Comparison of ENCODE assay signal across 1 cellular context in the genomic region with DNA sequence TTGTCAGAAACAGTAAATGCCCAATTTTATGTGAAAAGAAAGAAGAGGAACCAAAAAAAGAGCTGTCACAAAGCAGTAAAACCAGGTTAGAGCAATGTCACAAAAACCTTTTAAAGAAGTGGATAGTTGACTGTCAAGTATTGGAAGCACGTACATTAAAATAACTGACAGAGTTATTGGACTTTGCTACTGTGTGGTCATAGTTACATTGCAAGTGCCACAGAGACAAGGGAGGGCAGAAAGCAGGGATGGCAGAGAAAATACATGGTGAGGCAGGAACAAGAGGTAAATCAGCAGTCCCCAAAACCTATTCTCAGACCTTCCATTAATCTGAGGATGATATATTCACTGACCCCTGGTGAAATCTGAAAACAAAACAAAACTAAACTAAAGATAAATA.
TF ChIP-seq lines count a peak whose summit lies in the region.

No MANE protein-coding gene starts in this region.

TF ChIP-seq in GM23338, 12 proteins besides CTCF, POLR2A, EP300 and RAD21 (continued from another document):
- TF ChIP-seq, protein P1, sequence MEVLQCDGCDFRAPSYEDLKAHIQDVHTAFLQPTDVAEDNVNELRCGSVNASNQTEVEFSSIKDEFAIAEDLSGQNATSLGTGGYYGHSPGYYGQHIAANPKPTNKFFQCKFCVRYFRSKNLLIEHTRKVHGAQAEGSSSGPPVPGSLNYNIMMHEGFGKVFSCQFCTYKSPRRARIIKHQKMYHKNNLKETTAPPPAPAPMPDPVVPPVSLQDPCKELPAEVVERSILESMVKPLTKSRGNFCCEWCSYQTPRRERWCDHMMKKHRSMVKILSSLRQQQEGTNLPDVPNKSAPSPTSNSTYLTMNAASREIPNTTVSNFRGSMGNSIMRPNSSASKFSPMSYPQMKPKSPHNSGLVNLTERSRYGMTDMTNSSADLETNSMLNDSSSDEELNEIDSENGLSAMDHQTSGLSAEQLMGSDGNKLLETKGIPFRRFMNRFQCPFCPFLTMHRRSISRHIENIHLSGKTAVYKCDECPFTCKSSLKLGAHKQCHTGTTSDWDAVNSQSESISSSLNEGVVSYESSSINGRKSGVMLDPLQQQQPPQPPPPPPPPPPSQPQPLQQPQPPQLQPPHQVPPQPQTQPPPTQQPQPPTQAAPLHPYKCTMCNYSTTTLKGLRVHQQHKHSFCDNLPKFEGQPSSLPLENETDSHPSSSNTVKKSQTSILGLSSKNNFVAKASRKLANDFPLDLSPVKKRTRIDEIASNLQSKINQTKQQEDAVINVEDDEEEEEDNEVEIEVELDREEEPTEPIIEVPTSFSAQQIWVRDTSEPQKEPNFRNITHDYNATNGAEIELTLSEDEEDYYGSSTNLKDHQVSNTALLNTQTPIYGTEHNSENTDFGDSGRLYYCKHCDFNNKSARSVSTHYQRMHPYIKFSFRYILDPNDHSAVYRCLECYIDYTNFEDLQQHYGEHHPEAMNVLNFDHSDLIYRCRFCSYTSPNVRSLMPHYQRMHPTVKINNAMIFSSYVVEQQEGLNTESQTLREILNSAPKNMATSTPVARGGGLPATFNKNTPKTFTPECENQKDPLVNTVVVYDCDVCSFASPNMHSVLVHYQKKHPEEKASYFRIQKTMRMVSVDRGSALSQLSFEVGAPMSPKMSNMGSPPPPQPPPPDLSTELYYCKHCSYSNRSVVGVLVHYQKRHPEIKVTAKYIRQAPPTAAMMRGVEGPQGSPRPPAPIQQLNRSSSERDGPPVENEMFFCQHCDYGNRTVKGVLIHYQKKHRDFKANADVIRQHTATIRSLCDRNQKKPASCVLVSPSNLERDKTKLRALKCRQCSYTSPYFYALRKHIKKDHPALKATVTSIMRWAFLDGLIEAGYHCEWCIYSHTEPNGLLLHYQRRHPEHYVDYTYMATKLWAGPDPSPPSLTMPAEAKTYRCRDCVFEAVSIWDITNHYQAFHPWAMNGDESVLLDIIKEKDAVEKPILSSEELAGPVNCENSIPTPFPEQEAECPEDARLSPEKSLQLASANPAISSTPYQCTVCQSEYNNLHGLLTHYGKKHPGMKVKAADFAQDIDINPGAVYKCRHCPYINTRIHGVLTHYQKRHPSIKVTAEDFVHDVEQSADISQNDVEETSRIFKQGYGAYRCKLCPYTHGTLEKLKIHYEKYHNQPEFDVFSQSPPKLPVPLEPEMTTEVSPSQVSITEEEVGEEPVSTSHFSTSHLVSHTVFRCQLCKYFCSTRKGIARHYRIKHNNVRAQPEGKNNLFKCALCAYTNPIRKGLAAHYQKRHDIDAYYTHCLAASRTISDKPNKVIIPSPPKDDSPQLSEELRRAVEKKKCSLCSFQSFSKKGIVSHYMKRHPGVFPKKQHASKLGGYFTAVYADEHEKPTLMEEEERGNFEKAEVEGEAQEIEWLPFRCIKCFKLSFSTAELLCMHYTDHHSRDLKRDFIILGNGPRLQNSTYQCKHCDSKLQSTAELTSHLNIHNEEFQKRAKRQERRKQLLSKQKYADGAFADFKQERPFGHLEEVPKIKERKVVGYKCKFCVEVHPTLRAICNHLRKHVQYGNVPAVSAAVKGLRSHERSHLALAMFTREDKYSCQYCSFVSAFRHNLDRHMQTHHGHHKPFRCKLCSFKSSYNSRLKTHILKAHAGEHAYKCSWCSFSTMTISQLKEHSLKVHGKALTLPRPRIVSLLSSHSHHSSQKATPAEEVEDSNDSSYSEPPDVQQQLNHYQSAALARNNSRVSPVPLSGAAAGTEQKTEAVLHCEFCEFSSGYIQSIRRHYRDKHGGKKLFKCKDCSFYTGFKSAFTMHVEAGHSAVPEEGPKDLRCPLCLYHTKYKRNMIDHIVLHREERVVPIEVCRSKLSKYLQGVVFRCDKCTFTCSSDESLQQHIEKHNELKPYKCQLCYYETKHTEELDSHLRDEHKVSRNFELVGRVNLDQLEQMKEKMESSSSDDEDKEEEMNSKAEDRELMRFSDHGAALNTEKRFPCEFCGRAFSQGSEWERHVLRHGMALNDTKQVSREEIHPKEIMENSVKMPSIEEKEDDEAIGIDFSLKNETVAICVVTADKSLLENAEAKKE (CRISPR knock-in tag; IDR thresholded peaks at IDR 0.05), result no peak
- TF ChIP-seq, protein P2, sequence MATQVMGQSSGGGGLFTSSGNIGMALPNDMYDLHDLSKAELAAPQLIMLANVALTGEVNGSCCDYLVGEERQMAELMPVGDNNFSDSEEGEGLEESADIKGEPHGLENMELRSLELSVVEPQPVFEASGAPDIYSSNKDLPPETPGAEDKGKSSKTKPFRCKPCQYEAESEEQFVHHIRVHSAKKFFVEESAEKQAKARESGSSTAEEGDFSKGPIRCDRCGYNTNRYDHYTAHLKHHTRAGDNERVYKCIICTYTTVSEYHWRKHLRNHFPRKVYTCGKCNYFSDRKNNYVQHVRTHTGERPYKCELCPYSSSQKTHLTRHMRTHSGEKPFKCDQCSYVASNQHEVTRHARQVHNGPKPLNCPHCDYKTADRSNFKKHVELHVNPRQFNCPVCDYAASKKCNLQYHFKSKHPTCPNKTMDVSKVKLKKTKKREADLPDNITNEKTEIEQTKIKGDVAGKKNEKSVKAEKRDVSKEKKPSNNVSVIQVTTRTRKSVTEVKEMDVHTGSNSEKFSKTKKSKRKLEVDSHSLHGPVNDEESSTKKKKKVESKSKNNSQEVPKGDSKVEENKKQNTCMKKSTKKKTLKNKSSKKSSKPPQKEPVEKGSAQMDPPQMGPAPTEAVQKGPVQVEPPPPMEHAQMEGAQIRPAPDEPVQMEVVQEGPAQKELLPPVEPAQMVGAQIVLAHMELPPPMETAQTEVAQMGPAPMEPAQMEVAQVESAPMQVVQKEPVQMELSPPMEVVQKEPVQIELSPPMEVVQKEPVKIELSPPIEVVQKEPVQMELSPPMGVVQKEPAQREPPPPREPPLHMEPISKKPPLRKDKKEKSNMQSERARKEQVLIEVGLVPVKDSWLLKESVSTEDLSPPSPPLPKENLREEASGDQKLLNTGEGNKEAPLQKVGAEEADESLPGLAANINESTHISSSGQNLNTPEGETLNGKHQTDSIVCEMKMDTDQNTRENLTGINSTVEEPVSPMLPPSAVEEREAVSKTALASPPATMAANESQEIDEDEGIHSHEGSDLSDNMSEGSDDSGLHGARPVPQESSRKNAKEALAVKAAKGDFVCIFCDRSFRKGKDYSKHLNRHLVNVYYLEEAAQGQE (IDR thresholded peaks at IDR 0.05; ENCODE audit: unreplicated experiment), result no peak
TF ChIP-seq in GM23338: peak in this region for 0.
